ENCODE assay signal across 8 cellular contexts in the genomic region with DNA sequence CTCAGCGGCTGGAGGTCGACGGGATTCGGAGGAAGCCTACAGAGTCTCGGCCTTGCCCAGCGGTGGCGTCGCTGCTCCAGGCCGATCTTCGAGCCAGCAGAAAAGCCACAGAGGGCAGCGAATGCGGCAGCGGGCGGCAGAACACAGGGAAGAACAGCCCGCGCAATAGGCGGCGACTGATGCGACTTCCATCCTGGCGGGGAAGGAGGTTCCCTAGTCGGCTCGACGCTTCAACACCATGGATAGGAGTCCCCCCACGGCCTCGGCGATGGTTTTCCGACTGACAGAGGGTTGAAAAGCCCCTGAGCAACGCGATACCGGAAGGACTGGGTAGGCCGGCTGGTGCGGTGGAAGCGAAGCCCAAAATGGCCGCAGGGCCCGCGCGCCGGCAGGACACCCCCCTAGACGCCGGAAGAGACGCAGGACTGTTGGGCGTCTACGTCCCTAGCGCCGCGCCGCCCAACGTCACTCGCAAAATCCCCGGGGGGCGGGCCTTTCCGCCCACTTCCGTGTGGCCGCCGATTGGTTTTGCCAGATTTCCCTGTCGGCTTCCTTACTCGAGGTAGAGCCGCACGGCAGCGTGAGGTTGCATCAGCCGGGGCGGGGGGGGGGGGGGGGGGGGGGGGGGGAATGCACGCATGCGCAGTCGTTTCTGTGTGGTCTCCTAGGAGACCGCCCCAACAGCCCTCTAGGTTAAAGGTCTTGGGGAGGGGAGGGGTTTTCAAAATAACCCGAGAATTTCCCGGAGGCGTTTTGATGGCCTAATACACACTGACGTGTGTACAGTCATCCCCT. TPM values are rescaled to one million over a fixed set of nuclear protein-coding genes. Genes with fewer than 3 reads are reported as not detected.
DNase-seq lines count a peak whose midpoint lies in the region; ATAC-seq and TF ChIP-seq lines count a peak whose summit lies in the region.

TSS of gene PPP1R15B (minus strand) at position 367 of the 795 bp plus-strand sequence. CDS start 406 bp downstream, outside the sequence.

- H2AFZ ChIP-seq in parathyroid adenoma, result peak within 1 kb of the TSS; percentile 88

- peaks cover 46% of the 10 kb centered on the region for H3K36me3 Mint-ChIP-seq in activated naive CD8-positive, alpha-beta T cell treated with anti-CD3 and anti-CD28 coated beads, Interleukin-2, amount 50 U/mL, for 24 hours (ENCODE audit: low read depth)

- H3K27ac Mint-ChIP-seq in activated naive CD8-positive, alpha-beta T cell treated with anti-CD3 and anti-CD28 coated beads, Interleukin-2, amount 50 U/mL, for 24 hours, result peak within 1 kb of the TSS; percentile 98

- peaks cover 29% of the 10 kb centered on the region for H3K79me2 ChIP-seq in parathyroid adenoma

- TF ChIP-seq CTCF in GM12864 (IDR thresholded peaks at IDR 0.05; ENCODE audit: low read depth, low read length, missing control alignments) (no peak), parathyroid adenoma (IDR thresholded peaks at IDR 0.05) (no peak), tibial nerve (IDR thresholded peaks at IDR 0.05) (peak in 2 of 5 experiments; percentile 34 to 39)

- 0% methylated on average over 37 to 54 of the region's 70 CpGs for WGBS in tibial nerve, 2 donors

- TF ChIP-seq EP300 in tibial nerve (IDR thresholded peaks at IDR 0.05), result peak; percentile 80 to 99

- H3K27me3 Mint-ChIP-seq in activated naive CD8-positive, alpha-beta T cell treated with anti-CD3 and anti-CD28 coated beads, Interleukin-2, amount 50 U/mL, for 24 hours, result no peaks in the 10 kb centered on the region

- TF ChIP-seq POLR2A in tibial nerve (IDR thresholded peaks at IDR 0.05), result peak; percentile 99

- H3K4me1 ChIP-seq in parathyroid adenoma (no peaks in the 10 kb centered on the region), tibial nerve (peaks cover 0 to 30% (median 18%) of the 10 kb centered on the region in 4 donors)

- H3K4me3 Mint-ChIP-seq in activated naive CD8-positive, alpha-beta T cell treated with anti-CD3 and anti-CD28 coated beads, Interleukin-2, amount 50 U/mL, for 24 hours, result peak within 1 kb of the TSS; percentile 92

- peak within 1 kb of the TSS; percentile 88 for H3K4me3 ChIP-seq in GM12864 (ENCODE audit: low read depth, low read length)
- peak within 1 kb of the TSS; percentile 96 for H3K4me3 ChIP-seq in parathyroid adenoma (ENCODE audit: low read depth, low read length)
- H3K4me3 ChIP-seq in tibial nerve, result peak within 1 kb of the TSS; percentile 74 to 85 (median 80)

- DNase-seq in GM12864 (ENCODE audit: low read depth) (peak; percentile 92), NCI-H1417 treated with DMSO at 0.1 percent for 48 hours (lab: John Stamatoyannopoulos, UW) (peak; percentile 98), SW480 (ENCODE audit: low spot score) (peak; percentile 98), Right ventricle myocardium superior (peak; percentile 97), tibial nerve (ENCODE audit: low spot score in 2 of 2) (peak; percentile 88 to 89)
- peak; percentile 97 for DNase-seq in activated naive CD8-positive, alpha-beta T cell treated with anti-CD3 and anti-CD28 coated beads, Interleukin-2, amount 50 U/mL, for 24 hours

- peak within 1 kb of the TSS; percentile 71 for H3K9ac ChIP-seq in parathyroid adenoma

- H3K36me3 ChIP-seq in parathyroid adenoma (ENCODE audit: control insufficient read depth, insufficient read depth, low read length), result no peaks in the 10 kb centered on the region
- no peaks in the 10 kb centered on the region for H3K36me3 ChIP-seq in tibial nerve

- ATAC-seq in HG02759 (IDR thresholded peaks at IDR 0.05; ENCODE audit: unreplicated experiment) (peak; percentile 94), Right ventricle myocardium superior (ENCODE audit: poor library complexity) (peak; percentile 93)
- peak; percentile 95 for ATAC-seq in activated naive CD8-positive, alpha-beta T cell treated with anti-CD3 and anti-CD28 coated beads, Interleukin-2, amount 50 U/mL, for 24 hours

- H3K9me3 ChIP-seq in parathyroid adenoma (ENCODE audit: control insufficient read depth, low read length), result no peaks in the 10 kb centered on the region
- no peaks in the 10 kb centered on the region for H3K9me3 ChIP-seq in tibial nerve

- H3K27me3 ChIP-seq in parathyroid adenoma (ENCODE audit: control insufficient read depth, insufficient read depth, low read length) (no peaks in the 10 kb centered on the region), tibial nerve (no peaks in the 10 kb centered on the region)

- no peaks in the 10 kb centered on the region for H3K9me3 Mint-ChIP-seq in activated naive CD8-positive, alpha-beta T cell treated with anti-CD3 and anti-CD28 coated beads, Interleukin-2, amount 50 U/mL, for 24 hours

- peaks cover 20% of the 10 kb centered on the region for H3K4me1 Mint-ChIP-seq in activated naive CD8-positive, alpha-beta T cell treated with anti-CD3 and anti-CD28 coated beads, Interleukin-2, amount 50 U/mL, for 24 hours

- H3K27ac ChIP-seq in parathyroid adenoma (peak within 1 kb of the TSS; percentile 99), tibial nerve (peak within 1 kb of the TSS; percentile 96 to 99 (median 98))

- intact Hi-C loops in Right ventricle myocardium superior (cut with DNase I), result no loop called here

- peak within 1 kb of the TSS; percentile 93 for H3K4me2 ChIP-seq in parathyroid adenoma (ENCODE audit: low read length)

RNA-seq across cellular contexts. Expression of gene PPP1R15B, which starts in this region (rescaled TPM):
- 19.7 TPM for total RNA-seq in Right ventricle myocardium superior
- total RNA-seq in tibial nerve, result 10 to 100 TPM; 42.9 to 59.9 (median 49.2) TPM

Comparison
In these comparisons a context has a peak if more than half of its experiments do, and no peak if none do; other contexts are left out.
1. Peak in every context shown above with its lines: DNase-seq, ATAC-seq, H3K4me3 ChIP-seq and H3K27ac ChIP-seq.